16 cellular contexts compared by ENCODE assay signal in genomic region chr19:10744848-10745293, GRCh38. TPM values are rescaled to one million over a fixed set of nuclear protein-coding genes. Genes with fewer than 3 reads are reported as not detected.
DNase-seq lines count a peak whose midpoint lies in the region; ATAC-seq and TF ChIP-seq lines count a peak whose summit lies in the region.
"Had no signal": no experiment of that assay in that cellular context is flagged by ENCODE, and none has a peak within 500 bp of the region (broad histone marks: within the 10 kb centered on the region; RNA-seq: fewer than 3 reads in every experiment).

No MANE protein-coding gene starts in this region.

- no peak overlapping the region for H2BK12ac ChIP-seq in H9 (ENCODE audit: insufficient read length, low read depth, low read length)

- peaks cover 5 to 6% of the 10 kb centered on the region in 2 experiments; a peak in 4 of 5 replicates for H3K9me3 Mint-ChIP-seq in H9
- no peaks in the 10 kb centered on the region for H3K9me3 Mint-ChIP-seq in central memory CD8-positive, alpha-beta T cell
- H3K9me3 Mint-ChIP-seq in stimulated activated naive B cell treated with anti-CD40 and anti-IgM and Interleukin-4, amounts not matched to agents 10 μg/mL and 1 μg/mL and 100 μg/mL, for 72 hours: peaks cover 0 to 3% of the 10 kb centered on the region in 2 donors
- H3K9me3 Mint-ChIP-seq in activated CD4-positive, alpha-beta T cell treated with anti-CD3 and anti-CD28 coated beads for 36 hours (ENCODE audit: low read depth): no peaks in the 10 kb centered on the region

- no peak overlapping the region; a peak in 1 of 5 replicates for H3K4me3 Mint-ChIP-seq in H9
- H3K4me3 Mint-ChIP-seq in central memory CD8-positive, alpha-beta T cell: no peak overlapping the region
- H3K4me3 Mint-ChIP-seq in stimulated activated naive B cell treated with anti-CD40 and anti-IgM and Interleukin-4, amounts not matched to agents 10 μg/mL and 1 μg/mL and 100 μg/mL, for 72 hours: no peak overlapping the region
- no peak overlapping the region for H3K4me3 Mint-ChIP-seq in activated CD4-positive, alpha-beta T cell treated with anti-CD3 and anti-CD28 coated beads for 36 hours

- no peak for ATAC-seq in central memory CD8-positive, alpha-beta T cell (replicated peaks; ENCODE audit: extremely low read depth, poor library complexity, severe bottlenecking)
- peak; percentile 36 to 77 (median 72) for ATAC-seq in right lobe of liver
- no peak for ATAC-seq in stimulated activated naive B cell treated with anti-CD40 and anti-IgM and Interleukin-4, amounts not matched to agents 10 μg/mL and 1 μg/mL and 100 μg/mL, for 72 hours (replicated peaks)
- ATAC-seq in activated CD4-positive, CD25-positive, alpha-beta regulatory T cell treated with anti-CD3 and anti-CD28 coated beads, Interleukin-2, amount 50 U/mL, for 24 hours: no peak
- no peak for ATAC-seq in activated CD4-positive, alpha-beta T cell treated with anti-CD3 and anti-CD28 coated beads for 36 hours

- no peak overlapping the region for H2BK5ac ChIP-seq in H9 (ENCODE audit: insufficient read length, low read length)

- no peak overlapping the region for H2BK20ac ChIP-seq in H9 (ENCODE audit: low read depth, low read length, poor library complexity, severe bottlenecking)

- H3K23me2 ChIP-seq in H9 (ENCODE audit: insufficient read length, low read depth, low read length, poor library complexity, severe bottlenecking): no peaks in the 10 kb centered on the region

- no peak overlapping the region for H3K23ac ChIP-seq in H9 (ENCODE audit: insufficient read length, low read depth, low read length)

- no peak for DNase-seq in H9
- no peak for DNase-seq in central memory CD8-positive, alpha-beta T cell (ENCODE audit: low spot score in 2 of 2)
- peak; percentile 61 to 79 (median 77) for DNase-seq in right lobe of liver
- no peak for DNase-seq in stimulated activated naive B cell treated with anti-CD40 and anti-IgM and Interleukin-4, amounts not matched to agents 10 μg/mL and 1 μg/mL and 100 μg/mL, for 72 hours
- DNase-seq in COLO668 (lab: John Stamatoyannopoulos, UW; ENCODE audit: unreplicated experiment): no peak
- no peak for DNase-seq in activated CD4-positive, alpha-beta T cell treated with anti-CD3 and anti-CD28 coated beads for 36 hours
- DNase-seq in NCI-H2029 treated with DMSO at 0.1 percent for 48 hours (lab: John Stamatoyannopoulos, UW): no peak
- DNase-seq: activated CD4-positive, alpha-beta T cell treated with anti-CD3 and anti-CD28 coated beads, Interleukin-2, amount 50 U/mL, for 4 hours; activated T-cell treated with anti-CD3 and anti-CD28 coated beads, Interleukin-2, amount 50 U/mL, for 48 hours; BE2C; cortex of kidney; MG63; NCI-H82; sigmoid colon; stimulated activated CD4-positive, alpha-beta T cell treated with anti-CD3 and anti-CD28 coated beads, Interleukin-4, amount 100 ng/mL, for 24 hours had no signal

- H3K56ac ChIP-seq in H9 (ENCODE audit: insufficient read length, low read depth, low read length): no peak overlapping the region

- no peak overlapping the region for H4K8ac ChIP-seq in H9 (replicated peaks; ENCODE audit: insufficient read length, low read depth, low read length)

- WGBS in H9 (ENCODE audit: extremely low coverage, insufficient read length, low lambda C conversion rate): no CpG with 5 or more reads among the region's 12 CpGs
- WGBS in right lobe of liver (ENCODE audit: insufficient coverage, low coverage, low lambda C conversion rate, missing lambda C conversion rate): 18% methylated on average over 9 of the region's 12 CpGs

- no peak overlapping the region for H3K18ac ChIP-seq in H9 (ENCODE audit: insufficient read length, low read depth, low read length)

- TF ChIP-seq POLR2A in right lobe of liver (IDR thresholded peaks at IDR 0.05): peak; percentile 29

- no peaks in the 10 kb centered on the region for H3K27me3 Mint-ChIP-seq in H9 (ENCODE audit: low read depth)
- H3K27me3 Mint-ChIP-seq in central memory CD8-positive, alpha-beta T cell: no peaks in the 10 kb centered on the region
- H3K27me3 Mint-ChIP-seq in stimulated activated naive B cell treated with anti-CD40 and anti-IgM and Interleukin-4, amounts not matched to agents 10 μg/mL and 1 μg/mL and 100 μg/mL, for 72 hours: no peaks in the 10 kb centered on the region
- H3K27me3 Mint-ChIP-seq in activated CD4-positive, alpha-beta T cell treated with anti-CD3 and anti-CD28 coated beads for 36 hours: no peaks in the 10 kb centered on the region

- no peaks in the 10 kb centered on the region for H3K27me3 ChIP-seq in H9 (ENCODE audit: insufficient read depth, low read length)
- H3K27me3 ChIP-seq in right lobe of liver: no peaks in the 10 kb centered on the region
- H3K27me3 ChIP-seq: BE2C, MG63, sigmoid colon had no signal

- H3K4ac ChIP-seq in H9 (ENCODE audit: low read depth, low read length): no peak overlapping the region

- H3K4me2 ChIP-seq in H9 (ENCODE audit: insufficient read depth, insufficient read length, low read length): no peak overlapping the region

- H2BK120ac ChIP-seq in H9 (ENCODE audit: low read depth, low read length, poor library complexity, severe bottlenecking): no peak overlapping the region

- H3K4me1 ChIP-seq in H9 (ENCODE audit: insufficient read depth, low read length) (no peaks in the 10 kb centered on the region), right lobe of liver (peaks cover 3 to 63% (median 26%) of the 10 kb centered on the region in 4 donors)

- CTCF ChIA-PET in activated CD4-positive, alpha-beta T cell treated with anti-CD3 and anti-CD28 coated beads for 36 hours (lab: Charles Lee): no interaction called here

- peaks cover 8% of the 10 kb centered on the region for H3K79me1 ChIP-seq in H9 (ENCODE audit: insufficient read depth, low read depth, low read length, poor library complexity, severe bottlenecking)

- peaks cover 6% of the 10 kb centered on the region for H3K79me2 ChIP-seq in H9 (ENCODE audit: insufficient read depth, low read length)

- H3T11ph ChIP-seq in H9 (ENCODE audit: low read length): no peak overlapping the region

- TF ChIP-seq CTCF in H9 (conservative IDR thresholded peaks at IDR 0.05) (no peak), right lobe of liver (IDR thresholded peaks at IDR 0.05) (no peak)

- no peak overlapping the region for H3K4me3 ChIP-seq in right lobe of liver
- H3K4me3 ChIP-seq: MG63, sigmoid colon had no signal

- H3K9me3 ChIP-seq in H9 (ENCODE audit: control insufficient read depth, low read depth, low read length) (no peaks in the 10 kb centered on the region), right lobe of liver (no peaks in the 10 kb centered on the region)
- H3K9me3 ChIP-seq: BE2C, sigmoid colon had no signal

- no peak overlapping the region for H3K14ac ChIP-seq in H9 (ENCODE audit: insufficient read depth, low read length)

- H2AFZ ChIP-seq in H9 (ENCODE audit: low read length): no peak overlapping the region

- H3K9ac ChIP-seq in H9 (ENCODE audit: extremely low read depth, insufficient read length, low read length): no peak overlapping the region

- peaks cover 19 to 21% of the 10 kb centered on the region in 2 experiments for H3K4me1 Mint-ChIP-seq in H9
- H3K4me1 Mint-ChIP-seq in central memory CD8-positive, alpha-beta T cell: peaks cover 67% of the 10 kb centered on the region
- H3K4me1 Mint-ChIP-seq in stimulated activated naive B cell treated with anti-CD40 and anti-IgM and Interleukin-4, amounts not matched to agents 10 μg/mL and 1 μg/mL and 100 μg/mL, for 72 hours: peaks cover 45 to 81% of the 10 kb centered on the region in 2 donors
- peaks cover 57% of the 10 kb centered on the region for H3K4me1 Mint-ChIP-seq in activated CD4-positive, alpha-beta T cell treated with anti-CD3 and anti-CD28 coated beads for 36 hours

- no peaks in the 10 kb centered on the region for H3K36me3 ChIP-seq in right lobe of liver
- H3K36me3 ChIP-seq: BE2C, sigmoid colon had no signal

- no peak overlapping the region for H4K91ac ChIP-seq in H9 (ENCODE audit: insufficient read length, low read depth, low read length)

- H4K20me1 ChIP-seq in H9 (ENCODE audit: control insufficient read depth, insufficient read depth, insufficient read length): no peaks in the 10 kb centered on the region

- H3K27ac ChIP-seq in H9 (ENCODE audit: insufficient read length, low read depth, low read length): no peak overlapping the region
- H3K27ac ChIP-seq in right lobe of liver: peak overlapping the region; percentile 47 to 65 (median 49)

- H2AK5ac ChIP-seq in H9 (ENCODE audit: insufficient read length, low read length): no peak overlapping the region

- POLR2A ChIA-PET in activated CD4-positive, alpha-beta T cell treated with anti-CD3 and anti-CD28 coated beads for 36 hours (lab: Charles Lee): no interaction called here

- H2BK15ac ChIP-seq in H9 (ENCODE audit: low read depth, low read length): no peak overlapping the region

- no peak overlapping the region for H4K5ac ChIP-seq in H9 (ENCODE audit: insufficient read length, low read depth, low read length)

- intact Hi-C loops in right lobe of liver (cut with DNase I): no loop called here
- intact Hi-C loops in activated CD4-positive, alpha-beta T cell treated with anti-CD3 and anti-CD28 coated beads for 36 hours (cut with DNase I, micrococcal nuclease): no loop called here

- peaks cover 5 to 14% (median 7%) of the 10 kb centered on the region in 3 experiments for H3K36me3 Mint-ChIP-seq in H9 (ENCODE audit: insufficient read depth in 1 of 3, low read depth in 3 of 3)
- peaks cover 21% of the 10 kb centered on the region for H3K36me3 Mint-ChIP-seq in central memory CD8-positive, alpha-beta T cell (ENCODE audit: insufficient read depth)
- peaks cover 11 to 20% of the 10 kb centered on the region in 2 donors for H3K36me3 Mint-ChIP-seq in stimulated activated naive B cell treated with anti-CD40 and anti-IgM and Interleukin-4, amounts not matched to agents 10 μg/mL and 1 μg/mL and 100 μg/mL, for 72 hours
- H3K36me3 Mint-ChIP-seq in activated CD4-positive, alpha-beta T cell treated with anti-CD3 and anti-CD28 coated beads for 36 hours (ENCODE audit: low read depth): peaks cover 8% of the 10 kb centered on the region

- peak overlapping the region in 2 of 3 experiments; percentile 68 to 83; a peak in 4 of 7 replicates for H3K27ac Mint-ChIP-seq in H9
- peak overlapping the region; percentile 76 for H3K27ac Mint-ChIP-seq in central memory CD8-positive, alpha-beta T cell (ENCODE audit: low read depth)
- H3K27ac Mint-ChIP-seq in stimulated activated naive B cell treated with anti-CD40 and anti-IgM and Interleukin-4, amounts not matched to agents 10 μg/mL and 1 μg/mL and 100 μg/mL, for 72 hours: peak overlapping the region; percentile 9
- H3K27ac Mint-ChIP-seq in activated CD4-positive, alpha-beta T cell treated with anti-CD3 and anti-CD28 coated beads for 36 hours: no peak overlapping the region

RNA-seq across cellular contexts. Expression of gene DNM2, which starts 27.0 kb away (rescaled TPM):
- total RNA-seq in H9 (2021): 136 and 152 TPM in 2 replicates
- total RNA-seq in right lobe of liver: 10 to 100 TPM; 54.0 to 86.9 (median 68.3) TPM
- 100 to 1,000 TPM; 167 to 185 TPM for total RNA-seq in activated CD4-positive, alpha-beta T cell treated with anti-CD3 and anti-CD28 coated beads for 36 hours

RNA-seq across cellular contexts. Expression of gene QTRT1, which starts 43.6 kb away (rescaled TPM):
- total RNA-seq in H9 (2021): 63.1 and 63.6 TPM in 2 replicates
- total RNA-seq in right lobe of liver: 10 to 100 TPM; 19.0 to 30.2 (median 26.8) TPM
- total RNA-seq in activated CD4-positive, alpha-beta T cell treated with anti-CD3 and anti-CD28 coated beads for 36 hours: 10 to 100 TPM; 51.5 to 52.8 TPM

Comparison
In these comparisons a context has a peak if more than half of its experiments do, and no peak if none do; other contexts are left out.
1. DNase-seq: peak in right lobe of liver (3 of 3); none in H9 (single experiment), central memory CD8-positive, alpha-beta T cell (0 of 2), stimulated activated naive B cell treated with anti-CD40 and anti-IgM and Interleukin-4, amounts not matched to agents 10 μg/mL and 1 μg/mL and 100 μg/mL, for 72 hours (single experiment), COLO668 (single experiment), activated CD4-positive, alpha-beta T cell treated with anti-CD3 and anti-CD28 coated beads for 36 hours (single experiment) and NCI-H2029 treated with DMSO at 0.1 percent for 48 hours (single experiment).
2. ATAC-seq: peak in right lobe of liver (4 of 4); none in central memory CD8-positive, alpha-beta T cell (single experiment), stimulated activated naive B cell treated with anti-CD40 and anti-IgM and Interleukin-4, amounts not matched to agents 10 μg/mL and 1 μg/mL and 100 μg/mL, for 72 hours (0 of 2), activated CD4-positive, CD25-positive, alpha-beta regulatory T cell treated with anti-CD3 and anti-CD28 coated beads, Interleukin-2, amount 50 U/mL, for 24 hours (0 of 2) and activated CD4-positive, alpha-beta T cell treated with anti-CD3 and anti-CD28 coated beads for 36 hours (single experiment).